In genomic region chr1:201828820-201829774, GRCh38 we compare ENCODE assay signal across 8 cellular contexts. TPM values are rescaled to one million over a fixed set of nuclear protein-coding genes. Genes with fewer than 3 reads are reported as not detected.
DNase-seq lines count a peak whose midpoint lies in the region; ATAC-seq and TF ChIP-seq lines count a peak whose summit lies in the region.

TSS of gene IPO9 (plus strand) at chr1:201829157. CDS start at chr1:201829210, 53 bp downstream.

- H3K27ac ChIP-seq in BLaER1 treated with 17β-estradiol and CSF1 and Interleukin-3, amounts not matched to agents 10 nM and 100 nM, result peak within 1 kb of the TSS; percentile 91 to 99 (median 97)
- peak within 1 kb of the TSS; percentile 90 to 95 for H3K27ac ChIP-seq in coronary artery

- peak; percentile 89 for TF ChIP-seq CTCF in coronary artery (IDR thresholded peaks at IDR 0.05)

- H3K4me1 ChIP-seq in BLaER1 treated with 17β-estradiol and CSF1 and Interleukin-3, amounts not matched to agents 10 nM and 100 nM, result peaks cover 40 to 54% (median 51%) of the 10 kb centered on the region in 10 experiments

- peaks cover 20% of the 10 kb centered on the region for H3K36me3 Mint-ChIP-seq in activated CD4-positive, alpha-beta T cell treated with anti-CD3 and anti-CD28 coated beads, Interleukin-2, amount 10 ng/mL, durations not matched to agents 24 days and 14 days (ENCODE audit: low read depth)

- H3K9me3 ChIP-seq in BLaER1 treated with 17β-estradiol and CSF1 and Interleukin-3, amounts not matched to agents 10 nM and 100 nM (replicated peaks in 1 of 11), result no peaks in the 10 kb centered on the region

- H3K9ac ChIP-seq in BLaER1 treated with 17β-estradiol and CSF1 and Interleukin-3, amounts not matched to agents 10 nM and 100 nM, result peak within 1 kb of the TSS; percentile 93 to 99 (median 98)

- no peaks in the 10 kb centered on the region for H3K27me3 Mint-ChIP-seq in activated CD4-positive, alpha-beta T cell treated with anti-CD3 and anti-CD28 coated beads, Interleukin-2, amount 10 ng/mL, durations not matched to agents 24 days and 14 days

- H3K9me3 Mint-ChIP-seq in activated CD4-positive, alpha-beta T cell treated with anti-CD3 and anti-CD28 coated beads, Interleukin-2, amount 10 ng/mL, durations not matched to agents 24 days and 14 days, result no peaks in the 10 kb centered on the region

- intact Hi-C loops in activated CD4-positive, alpha-beta T cell treated with anti-CD3 and anti-CD28 coated beads, Interleukin-2, amount 10 ng/mL, durations not matched to agents 24 days and 14 days (cut with micrococcal nuclease), result loop anchor here (1.0 to 2.0 kb wide), 2 partner anchors 126 to 322 kb away; partner anchors contain the start of genes CSRP1 and TIMM17A
- intact Hi-C loops in left colon (cut with DNase I, micrococcal nuclease), result no loop called here

- peak within 1 kb of the TSS; percentile 73 to 97 (median 88) for H3K4me2 ChIP-seq in BLaER1 treated with 17β-estradiol and CSF1 and Interleukin-3, amounts not matched to agents 10 nM and 100 nM

- peaks cover 34% of the 10 kb centered on the region for H3K4me1 Mint-ChIP-seq in activated CD4-positive, alpha-beta T cell treated with anti-CD3 and anti-CD28 coated beads, Interleukin-2, amount 10 ng/mL, durations not matched to agents 24 days and 14 days

- H3K36me3 ChIP-seq in BLaER1 treated with 17β-estradiol and CSF1 and Interleukin-3, amounts not matched to agents 10 nM and 100 nM, result peaks cover 0 to 20% (median 4%) of the 10 kb centered on the region in 11 experiments; a peak in 8 of 22 replicates

- H4K20me1 ChIP-seq in BLaER1 treated with 17β-estradiol and CSF1 and Interleukin-3, amounts not matched to agents 10 nM and 100 nM, result peaks cover 32 to 74% (median 46%) of the 10 kb centered on the region in 11 experiments; a peak in 20 of 22 replicates

- H3K27ac Mint-ChIP-seq in activated CD4-positive, alpha-beta T cell treated with anti-CD3 and anti-CD28 coated beads, Interleukin-2, amount 10 ng/mL, durations not matched to agents 24 days and 14 days, result peak within 1 kb of the TSS; percentile 96

- peak within 1 kb of the TSS; percentile 85 to 97 (median 90) for H3K4me3 ChIP-seq in BLaER1 treated with 17β-estradiol and CSF1 and Interleukin-3, amounts not matched to agents 10 nM and 100 nM
- peak within 1 kb of the TSS; percentile 91 for H3K4me3 ChIP-seq in coronary artery

- peak within 1 kb of the TSS; percentile 94 for H3K4me3 Mint-ChIP-seq in activated CD4-positive, alpha-beta T cell treated with anti-CD3 and anti-CD28 coated beads, Interleukin-2, amount 10 ng/mL, durations not matched to agents 24 days and 14 days

- H3K27me3 ChIP-seq in BLaER1 treated with 17β-estradiol and CSF1 and Interleukin-3, amounts not matched to agents 10 nM and 100 nM, result no peaks in the 10 kb centered on the region

- ATAC-seq in HG03457 (IDR thresholded peaks at IDR 0.05; ENCODE audit: unreplicated experiment) (peak; percentile 72), left colon (peak; percentile 98)

- DNase-seq in GM19240 (ENCODE audit: insufficient read length, low spot score) (peak; percentile 91), NCI-H526 treated with DMSO at 0.1 percent for 48 hours (lab: John Stamatoyannopoulos, UW) (peak; percentile 67), coronary artery (ENCODE audit: low spot score) (peak; percentile 91), left colon (peak; percentile 89 to 98)
- peak; percentile 99 for DNase-seq in activated CD4-positive, alpha-beta T cell treated with anti-CD3 and anti-CD28 coated beads, Interleukin-2, amount 10 ng/mL, durations not matched to agents 24 days and 14 days
- peak; percentile 94 for DNase-seq in stimulated activated CD4-positive, alpha-beta T cell treated with anti-CD3 and anti-CD28 coated beads, Interleukin-1b, Interleukin-23, amount 100 ng/mL, for 4 hours (ENCODE audit: low read depth in 2 of 2)

RNA-seq across cellular contexts. Expression of gene IPO9, which starts in this region (rescaled TPM):
- 66.3 and 75.5 TPM in 2 replicates for total RNA-seq in activated CD4-positive, alpha-beta T cell treated with anti-CD3 and anti-CD28 coated beads, Interleukin-2, amount 10 ng/mL, durations not matched to agents 24 days and 14 days
- total RNA-seq in left colon, result 10 to 100 TPM; 22.0 to 24.3 TPM

Comparison
In these comparisons a context has a peak if more than half of its experiments do, and no peak if none do; other contexts are left out.
1. Peak in every context shown above with its lines: DNase-seq, ATAC-seq, H3K4me3 ChIP-seq and H3K27ac ChIP-seq.